In genomic region chr20:50635014-50635557, GRCh38 we compare ENCODE assay signal across 12 cellular contexts. TPM values are rescaled to one million over a fixed set of nuclear protein-coding genes. Genes with fewer than 3 reads are reported as not detected.
A peak's percentile ranks its signal among the peaks of the same experiment; 100 is the strongest.
DNase-seq lines count a peak whose midpoint lies in the region; ATAC-seq, FAIRE-seq and TF ChIP-seq lines count a peak whose summit lies in the region.
"Had no signal": no experiment of that assay in that cellular context is flagged by ENCODE, and none has a peak within 500 bp of the region (broad histone marks: within the 10 kb centered on the region; RNA-seq: fewer than 3 reads in every experiment).

No MANE protein-coding gene starts in this region.

- no TSS peak for BruUV-seq in Calu3 (replicated peaks; lab: Mats Ljungman, UMichigan)
- BruUV-seq in GM12878 (replicated peaks; lab: Mats Ljungman, UMichigan) = no TSS peak

- H3K27ac ChIP-seq in GM12878 (ENCODE audit: control insufficient read depth, insufficient read depth) (no peak overlapping the region), neural progenitor cell (no peak overlapping the region)

- TF ChIP-seq RAD21 in GM12878 (IDR thresholded peaks at IDR 0.05; ENCODE audit: insufficient read depth, low read depth, low read length) = no peak

- no peaks in the 10 kb centered on the region for H3K9me3 ChIP-seq in NT2/D1 (ENCODE audit: insufficient read depth, low read length)
- no peaks in the 10 kb centered on the region for H3K9me3 ChIP-seq in GM12878 (replicated peaks; ENCODE audit: control insufficient read depth, insufficient read depth, low read length)
- no peaks in the 10 kb centered on the region for H3K9me3 ChIP-seq in neural progenitor cell (ENCODE audit: low read depth)
- H3K9me3 ChIP-seq: MG63 had no signal

- no peaks in the 10 kb centered on the region for H3K27me3 ChIP-seq in NT2/D1 (ENCODE audit: insufficient read depth, insufficient read length)
- H3K27me3 ChIP-seq in GM12878 (replicated peaks in 1 of 2; ENCODE audit: control insufficient read depth in 2 of 2, insufficient read depth in 2 of 2, low read length in 1 of 2) = no peaks in the 10 kb centered on the region; a peak in 1 of 4 replicates
- H3K27me3 ChIP-seq in neural progenitor cell = no peaks in the 10 kb centered on the region
- H3K27me3 ChIP-seq: MG63 had no signal

- H3K27ac Mint-ChIP-seq in Calu3 (ENCODE audit: unreplicated experiment) (no peak overlapping the region), neural progenitor cell (peak overlapping the region; percentile 38)

- intact Hi-C loops in Calu3 (cut with micrococcal nuclease; ENCODE audit: unreplicated experiment) = no loop called here
- intact Hi-C loops in GM12878 (cut with micrococcal nuclease; ENCODE audit: unreplicated experiment) = loop anchor here (5.0 kb wide), 1 partner anchor 158 kb away; no protein-coding TSS in a partner anchor

- CTCF ChIA-PET in Calu3 (lab: Charles Lee) (interaction anchor here (0.6 to 2.4 kb wide), 12 partner anchors 9 to 153 kb away, joined by 3 to 16 read pairs (median 6); no protein-coding TSS in a partner anchor), GM12878 (lab: Yijun Ruan, JAX) (interaction anchor here (0.6 to 2.3 kb wide), 8 partner anchors 9 to 152 kb away, joined by 3 to 6 read pairs (median 4); no protein-coding TSS in a partner anchor)

- peaks cover 21% of the 10 kb centered on the region for H3K4me1 ChIP-seq in NT2/D1 (ENCODE audit: insufficient read depth, insufficient read length)
- H3K4me1 ChIP-seq in GM12878 (ENCODE audit: control insufficient read depth, insufficient read depth, low read length) = no peaks in the 10 kb centered on the region
- H3K4me1 ChIP-seq in neural progenitor cell = peaks cover 29% of the 10 kb centered on the region

- H3K4me3 ChIP-seq in NT2/D1 (ENCODE audit: insufficient read length, low read depth) = peak overlapping the region; percentile 19
- no peak overlapping the region for H3K4me3 ChIP-seq in GM12878
- no peak overlapping the region for H3K4me3 ChIP-seq in neural progenitor cell
- H3K4me3 ChIP-seq: MG63 had no signal

- H2AFZ ChIP-seq in GM12878 (ENCODE audit: control insufficient read depth, low read depth, low read length) (no peak overlapping the region), neural progenitor cell (replicated peaks) (no peak overlapping the region)

- peaks cover 5% of the 10 kb centered on the region for H3K36me3 Mint-ChIP-seq in Calu3 (ENCODE audit: insufficient read depth, unreplicated experiment)
- no peaks in the 10 kb centered on the region for H3K36me3 Mint-ChIP-seq in neural progenitor cell
- H3K36me3 Mint-ChIP-seq: CD14-positive monocyte had no signal

- H3K9ac ChIP-seq in NT2/D1 (ENCODE audit: insufficient read length, low read depth) (peak overlapping the region; percentile 39), GM12878 (ENCODE audit: control insufficient read depth, insufficient read depth, low read length) (no peak overlapping the region), neural progenitor cell (no peak overlapping the region)

- SMC1A ChIA-PET in GM12878 (lab: Charles Lee; ENCODE audit: uncharacterized antibody, unreplicated experiment) = no interaction called here

- in situ Hi-C loops in GM12878 (cut with MboI) = no loop called here

- 58% methylated on average over 10 of the region's 10 CpGs for WGBS in GM12878 (ENCODE audit: insufficient coverage, insufficient replicate concordance, low lambda C conversion rate, missing lambda C conversion rate)

- H3K79me2 ChIP-seq in GM12878 (ENCODE audit: control insufficient read depth, insufficient read depth, low read length) = no peaks in the 10 kb centered on the region
- no peaks in the 10 kb centered on the region for H3K79me2 ChIP-seq in neural progenitor cell (ENCODE audit: low read depth)

- no peak for FAIRE-seq in GM12878 (lab: Jason Lieb, UNC)

- RAD21 ChIA-PET in GM12878 (lab: Charles Lee; ENCODE audit: unreplicated experiment) = no interaction called here

- H3K4me2 ChIP-seq in GM12878 (ENCODE audit: control insufficient read depth, insufficient read depth) (no peak overlapping the region), neural progenitor cell (no peak overlapping the region)

- no peak for TF ChIP-seq EP300 in GM12878 (IDR thresholded peaks at IDR 0.05; ENCODE audit: borderline replicate concordance in 1 of 2, control insufficient read depth in 1 of 2, low read depth in 2 of 2, low read length in 2 of 2)

- H3K27me3 Mint-ChIP-seq in Calu3 (ENCODE audit: unreplicated experiment) = no peaks in the 10 kb centered on the region
- H3K27me3 Mint-ChIP-seq in neural progenitor cell (ENCODE audit: insufficient read depth, low read depth) = peaks cover 4% of the 10 kb centered on the region

- H3K4me3 Mint-ChIP-seq in Calu3 (ENCODE audit: low read depth, unreplicated experiment) (peak overlapping the region; percentile 15), neural progenitor cell (peak overlapping the region; percentile 67)

- TF ChIP-seq CTCF in Calu3 (IDR thresholded peaks at IDR 0.05; ENCODE audit: unreplicated experiment) = no peak
- TF ChIP-seq CTCF in GM12878 (IDR thresholded peaks at IDR 0.05 in 2 of 3, conservative IDR thresholded peaks at IDR 0.05 in 1 of 3; ENCODE audit: control insufficient read depth in 2 of 3, extremely low read depth in 1 of 3, insufficient read depth in 1 of 3, low read depth in 3 of 3, low read length in 3 of 3) = no peak
- no peak for TF ChIP-seq CTCF in neural progenitor cell (IDR thresholded peaks at IDR 0.05)

- no peak for TF ChIP-seq POLR2A in GM12878 (IDR thresholded peaks at IDR 0.05; ENCODE audit: low read depth, low read length)

- ATAC-seq in GM12878 = no peak
- no peak for ATAC-seq in HG02981 (IDR thresholded peaks at IDR 0.05; ENCODE audit: unreplicated experiment)
- no peak for ATAC-seq in HG03159 (IDR thresholded peaks at IDR 0.05; ENCODE audit: unreplicated experiment)
- ATAC-seq in GM19467 (IDR thresholded peaks at IDR 0.05; ENCODE audit: unreplicated experiment) = no peak

- POLR2A ChIA-PET in GM12878 (lab: Charles Lee) = no interaction called here

- H3K36me3 ChIP-seq in NT2/D1 (ENCODE audit: insufficient read depth, insufficient read length, low read length) (no peaks in the 10 kb centered on the region), GM12878 (ENCODE audit: control insufficient read depth in 2 of 2, insufficient read depth in 2 of 2, low read length in 1 of 2) (no peaks in the 10 kb centered on the region), neural progenitor cell (no peaks in the 10 kb centered on the region)
- H3K36me3 ChIP-seq: MG63 had no signal

- DNase-seq in Calu3 (no peak), NT2/D1 (ENCODE audit: low read depth, low spot score) (no peak), GM12878 (ENCODE audit: low read depth, low spot score) (no peak), neural progenitor cell (ENCODE audit: low spot score) (no peak), NCI-H146 treated with DMSO at 0.1 percent for 48 hours (lab: John Stamatoyannopoulos, UW; ENCODE audit: unreplicated experiment) (no peak)
- DNase-seq: NCI-H1092, NCI-H2081 treated with DMSO at 0.1 percent for 48 hours had no signal

- H3K4me1 Mint-ChIP-seq in Calu3 (ENCODE audit: low read depth, unreplicated experiment) (peaks cover 39% of the 10 kb centered on the region), neural progenitor cell (peaks cover 38% of the 10 kb centered on the region)

- H3F3A ChIP-seq in neural progenitor cell (ENCODE audit: low read depth) = peaks cover 20% of the 10 kb centered on the region

- H3K9me3 Mint-ChIP-seq in Calu3 (ENCODE audit: low read depth, unreplicated experiment) (no peaks in the 10 kb centered on the region), neural progenitor cell (no peaks in the 10 kb centered on the region)
- H3K9me3 Mint-ChIP-seq: CD14-positive monocyte had no signal

- H4K20me1 ChIP-seq in GM12878 (ENCODE audit: control insufficient read depth, insufficient read depth) = no peaks in the 10 kb centered on the region
- H4K20me1 ChIP-seq in neural progenitor cell (ENCODE audit: low read depth) = no peaks in the 10 kb centered on the region

RNA-seq across cellular contexts. Expression of gene RIPOR3, which starts 56.3 kb away (rescaled TPM):
- total RNA-seq in Calu3 (2022) (2.8 and 4.0 TPM in 2 replicates), GM12878 (2014; rRNA removed) (not detected in 2 replicates), GM12878 (2014; rRNA removed; fragmentation: Illumina TruSeq; extraction: Trizol) (not detected in 2 replicates), GM12878 (2021) (0.05 TPM in 1 of 2 replicates, not detected in the other), neural progenitor cell (ENCODE audit: low replicate concordance) (1.2 and 3.7 TPM in 2 replicates)
- total RNA-seq in GM12878 (2013; cell fraction: nucleolus; rRNA removed) = not detected in 2 replicates
- 0.10 TPM for polyA plus RNA-seq in GM12878 (2011; ENCODE audit: low read depth)
- polyA plus RNA-seq in GM12878 (2011; rRNA removed) (not detected in 2 replicates), GM12878 (2014; fragmentation: Illumina TruSeq; extraction: Trizol) (0.07 TPM in 1 of 2 replicates, not detected in the other), GM12878 (2014; fragmentation: Nextera tagmentation; extraction: Ambion mirVana) (not detected), GM12878 (2014; rRNA removed) (0.04 TPM in 1 of 2 replicates, not detected in the other), GM12878 (2016; fragmentation: Nextera tagmentation; extraction: Ambion mirVana) (under 1 TPM; 0.17 to 0.55 TPM)
- polyA plus RNA-seq in GM12878 (2011; cell fraction: cytosol; rRNA removed) = not detected in 2 replicates
- polyA plus RNA-seq in GM12878 (2011; cell fraction: nucleus; rRNA removed) = 0.07 TPM in 1 of 2 replicates, not detected in the other
- polyA plus RNA-seq in GM12878 (2012) = 0.32 and 0.50 TPM in 2 replicates
- not detected in 2 replicates for polyA minus RNA-seq in GM12878 (2011; rRNA and poly(A)+ RNA removed)
- polyA minus RNA-seq in GM12878 (2011; cell fraction: cytosol; rRNA and poly(A)+ RNA removed) = not detected in 2 replicates
- polyA minus RNA-seq in GM12878 (2011; cell fraction: nucleus; rRNA and poly(A)+ RNA removed) = not detected in 2 replicates
- polyA plus RNA-seq: CD14-positive monocyte had no signal
